Comparison of ENCODE assay signal across 9 cellular contexts in the genomic region with DNA sequence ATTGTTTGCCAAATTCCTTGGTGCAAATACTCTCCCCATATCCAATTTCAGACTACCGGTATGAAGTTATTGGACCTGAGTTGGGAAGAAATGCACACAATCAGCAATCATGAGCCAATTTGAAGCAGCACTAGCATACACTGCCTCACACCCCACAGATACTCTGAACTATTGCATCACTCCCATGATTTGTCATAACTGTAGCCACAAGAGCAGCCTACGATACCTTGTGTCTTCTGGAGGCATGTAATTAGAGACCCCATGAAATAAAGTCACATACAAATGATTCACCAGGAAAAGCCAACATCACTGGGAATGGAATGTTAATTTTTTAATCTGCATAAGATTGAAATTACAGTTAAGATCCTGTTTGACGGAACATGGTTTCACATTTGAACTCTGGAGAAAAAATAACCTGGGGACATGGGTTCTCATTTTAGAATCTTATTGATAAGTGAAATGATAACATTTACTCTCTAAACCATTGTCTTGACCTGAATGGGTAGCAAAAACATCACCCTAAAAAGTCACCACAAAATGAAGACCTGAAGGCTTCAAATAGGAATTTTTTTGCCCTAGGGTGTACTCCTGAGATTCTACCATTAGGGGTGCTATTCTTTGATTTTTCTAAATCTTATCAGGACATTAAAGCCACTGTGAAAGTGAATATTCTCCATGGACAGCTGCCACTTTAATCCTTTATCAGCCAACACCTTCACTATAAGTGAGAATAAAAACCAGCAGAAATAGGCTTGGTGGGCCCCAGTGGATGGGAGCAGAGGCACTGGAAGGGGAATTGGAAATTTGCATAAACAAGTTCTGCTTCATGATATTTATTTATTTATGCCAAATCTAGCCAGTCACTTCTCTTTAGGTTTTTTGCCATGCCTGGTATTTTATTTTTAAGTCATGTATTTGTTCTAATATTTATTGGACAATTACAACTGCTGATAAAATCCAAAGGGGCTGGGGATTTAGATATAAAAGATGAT. TPM values are rescaled to one million over a fixed set of nuclear protein-coding genes. Genes with fewer than 3 reads are reported as not detected.
A peak's percentile ranks its signal among the peaks of the same experiment; 100 is the strongest.
DNase-seq lines count a peak whose midpoint lies in the region; ATAC-seq lines count a peak whose summit lies in the region.
"Had no signal": no experiment of that assay in that cellular context is flagged by ENCODE, and none has a peak within 500 bp of the region (broad histone marks: within the 10 kb centered on the region; RNA-seq: fewer than 3 reads in every experiment).

No MANE protein-coding gene starts in this region.

- peaks cover 3% of the 10 kb centered on the region for H3K9me3 Mint-ChIP-seq in activated T-cell treated with anti-CD3 and anti-CD28 coated beads, Interleukin-2, amount 50 U/mL, for 24 hours
- H3K9me3 Mint-ChIP-seq: naive B cell had no signal

- no peaks in the 10 kb centered on the region for H3K36me3 Mint-ChIP-seq in activated T-cell treated with anti-CD3 and anti-CD28 coated beads, Interleukin-2, amount 50 U/mL, for 24 hours (ENCODE audit: low read depth)
- H3K36me3 Mint-ChIP-seq: naive B cell had no signal

- peaks cover 91% of the 10 kb centered on the region for H3K4me1 Mint-ChIP-seq in activated T-cell treated with anti-CD3 and anti-CD28 coated beads, Interleukin-2, amount 50 U/mL, for 24 hours (ENCODE audit: low read depth)

- DNase-seq in activated T-cell treated with anti-CD3 and anti-CD28 coated beads, Interleukin-2, amount 50 U/mL, for 24 hours: no peak
- no peak for DNase-seq in activated T-cell treated with anti-CD3 and anti-CD28 coated beads, Interleukin-2, amount 50 U/mL, for 48 hours
- DNase-seq in HS-5 (ENCODE audit: low read depth): peak; percentile 41
- peak; percentile 57 for DNase-seq in SKM-1 treated with dmso at 0.1 percent for 144 hours (lab: John Stamatoyannopoulos, UW; ENCODE audit: unreplicated experiment)
- DNase-seq in stimulated activated CD4-positive, alpha-beta T cell treated with anti-CD3 and anti-CD28 coated beads, Interleukin-4, amount 100 ng/mL, for 24 hours: peak; percentile 57
- DNase-seq in hippocampal formation (lab: John Stamatoyannopoulos, UW): no peak
- DNase-seq: naive B cell had no signal

- no peaks in the 10 kb centered on the region for H3K27me3 Mint-ChIP-seq in activated T-cell treated with anti-CD3 and anti-CD28 coated beads, Interleukin-2, amount 50 U/mL, for 24 hours

- ATAC-seq in GM21576 (IDR thresholded peaks at IDR 0.05; ENCODE audit: unreplicated experiment) (peak; percentile 69), esophagus mucosa (peak; percentile 55)

- peak overlapping the region; percentile 92 for H3K27ac Mint-ChIP-seq in activated T-cell treated with anti-CD3 and anti-CD28 coated beads, Interleukin-2, amount 50 U/mL, for 24 hours

- H3K4me3 Mint-ChIP-seq in activated T-cell treated with anti-CD3 and anti-CD28 coated beads, Interleukin-2, amount 50 U/mL, for 24 hours: peak overlapping the region; percentile 56

RNA-seq across cellular contexts. Expression of a gene that starts 34.5 kb away (rescaled TPM):
- total RNA-seq in esophagus mucosa: 47.0 TPM

Comparison
In these comparisons a context has a peak if more than half of its experiments do, and no peak if none do; other contexts are left out.
1. DNase-seq: peak in HS-5 (single experiment), SKM-1 treated with dmso at 0.1 percent for 144 hours (single experiment) and stimulated activated CD4-positive, alpha-beta T cell treated with anti-CD3 and anti-CD28 coated beads, Interleukin-4, amount 100 ng/mL, for 24 hours (single experiment); none in activated T-cell treated with anti-CD3 and anti-CD28 coated beads, Interleukin-2, amount 50 U/mL, for 24 hours (single experiment), activated T-cell treated with anti-CD3 and anti-CD28 coated beads, Interleukin-2, amount 50 U/mL, for 48 hours (0 of 2) and hippocampal formation (0 of 2).